ENCODE assay signal across 18 cellular contexts in genomic region chr13:95083758-95084157, GRCh38.
A peak's percentile ranks its signal among the peaks of the same experiment; 100 is the strongest.
DNase-seq lines count a peak whose midpoint lies in the region; ATAC-seq, FAIRE-seq and TF ChIP-seq lines count a peak whose summit lies in the region.
"Had no signal": no experiment of that assay in that cellular context is flagged by ENCODE, and none has a peak within 500 bp of the region (broad histone marks: within the 10 kb centered on the region; RNA-seq: fewer than 3 reads in every experiment).

No MANE protein-coding gene starts in this region.

- H3K4me3 Mint-ChIP-seq in T-helper 17 cell: no peak overlapping the region
- H3K4me3 Mint-ChIP-seq: activated naive CD8-positive, alpha-beta T cell; memory B cell had no signal

- no peaks in the 10 kb centered on the region for H3K4me1 Mint-ChIP-seq in T-helper 17 cell
- H3K4me1 Mint-ChIP-seq: memory B cell had no signal

- no peak overlapping the region for H3K27ac Mint-ChIP-seq in T-helper 17 cell
- H3K27ac Mint-ChIP-seq: activated naive CD8-positive, alpha-beta T cell; memory B cell had no signal

- no peak for TF ChIP-seq CTCF in epithelial cell of proximal tubule (conservative IDR thresholded peaks at IDR 0.05; ENCODE audit: low read depth, low read length)

- H3K4me3 ChIP-seq in epithelial cell of proximal tubule (ENCODE audit: low read depth, low read length): no peak overlapping the region
- H3K4me3 ChIP-seq: upper lobe of right lung had no signal

- no peaks in the 10 kb centered on the region for H3K9me3 ChIP-seq in T-helper 17 cell (ENCODE audit: control insufficient read depth, low read length, poor library complexity, severe bottlenecking)
- H3K9me3 ChIP-seq: upper lobe of right lung had no signal

- no peak for ATAC-seq in T-helper 17 cell
- ATAC-seq: activated CD4-positive, CD25-positive, alpha-beta regulatory T cell treated with anti-CD3 and anti-CD28 coated beads, Interleukin-2, amount 50 U/mL, for 24 hours; upper lobe of right lung had no signal

- peak; percentile 83 for FAIRE-seq in RCC 7860 (lab: Jason Lieb, UNC)
- FAIRE-seq: H1 had no signal

- H3K36me3 Mint-ChIP-seq in T-helper 17 cell (ENCODE audit: low read depth): no peaks in the 10 kb centered on the region

- no peaks in the 10 kb centered on the region for H3K27me3 Mint-ChIP-seq in T-helper 17 cell
- H3K27me3 Mint-ChIP-seq: activated naive CD8-positive, alpha-beta T cell; memory B cell had no signal

- DNase-seq in GM03348 (ENCODE audit: low spot score) (peak; percentile 46), RCC 7860 (ENCODE audit: low spot score) (peak; percentile 85), epithelial cell of proximal tubule (ENCODE audit: low read depth) (peak; percentile 40), pulmonary artery endothelial cell (ENCODE audit: low read depth, low spot score) (peak; percentile 67), T-helper 17 cell (no peak), globus pallidus (ENCODE audit: low spot score) (no peak), germinal center (ENCODE audit: low spot score) (no peak), NCI-H748 (lab: John Stamatoyannopoulos, UW; ENCODE audit: unreplicated experiment) (no peak)
- DNase-seq: Calu3; cerebellar nuclear complex; NCI-H1694; NCI-H446 treated with DMSO at 0.1 percent for 48 hours; stimulated activated naive CD4-positive, alpha-beta T cell; upper lobe of right lung had no signal

Comparison
In these comparisons a context has a peak if more than half of its experiments do, and no peak if none do; other contexts are left out.
1. DNase-seq: peak in GM03348 (single experiment), RCC 7860 (single experiment), epithelial cell of proximal tubule (single experiment) and pulmonary artery endothelial cell (single experiment); none in T-helper 17 cell (0 of 3), globus pallidus (single experiment), germinal center (single experiment) and NCI-H748 (single experiment).